In the genomic region with DNA sequence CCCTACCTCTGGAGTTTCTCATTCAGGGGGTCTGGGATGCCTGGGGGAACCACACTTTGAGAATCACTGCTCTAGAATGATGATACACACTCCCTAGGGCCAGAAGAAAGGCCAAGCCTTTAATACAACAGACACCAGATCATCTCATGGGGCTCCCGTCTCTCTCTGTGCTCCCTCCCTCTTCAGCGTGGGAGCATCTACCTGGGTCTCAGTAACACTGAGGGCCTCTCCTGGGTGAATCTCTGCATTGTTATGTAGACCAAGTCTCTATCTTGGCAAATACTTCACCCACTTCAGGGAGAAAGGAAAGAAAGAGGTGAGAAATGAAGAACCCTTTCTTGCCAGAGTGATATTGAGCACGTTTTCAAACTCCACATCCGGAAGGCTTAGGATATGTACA, we compare ENCODE assay signal across 16 cellular contexts.
DNase-seq lines count a peak whose midpoint lies in the region; ATAC-seq and TF ChIP-seq lines count a peak whose summit lies in the region.
"Had no signal": no experiment of that assay in that cellular context is flagged by ENCODE, and none has a peak within 500 bp of the region (broad histone marks: within the 10 kb centered on the region; RNA-seq: fewer than 3 reads in every experiment).

No MANE protein-coding gene starts in this region.

- DNase-seq in GM23338 (ENCODE audit: low spot score), result peak; percentile 54
- no peak for DNase-seq in WTC11 (ENCODE audit: low spot score)
- peak; percentile 29 for DNase-seq in iPS DF 6.9 (ENCODE audit: low read depth, low spot score)
- DNase-seq in islet precursor cell, result peak; percentile 10
- DNase-seq in T-helper 1 cell, result no peak
- DNase-seq: 8988T; ACHN; CD4-positive, CD25-positive, alpha-beta regulatory T cell; DMS 273 treated with DMSO at 0.1 percent for 48 hours; HCEC 1CT; HFFc6 had no signal

- H3K4me1 Mint-ChIP-seq in GM23338 (peaks cover 44% of the 10 kb centered on the region), WTC11 (peaks cover 41% of the 10 kb centered on the region)
- H3K4me1 Mint-ChIP-seq: CD4-positive, CD25-positive, alpha-beta regulatory T cell had no signal

- H3K4me1 ChIP-seq in GM23338 (ENCODE audit: insufficient read depth), result peaks cover 32% of the 10 kb centered on the region
- H3K4me1 ChIP-seq in iPS DF 6.9 (ENCODE audit: control insufficient read depth, insufficient read depth, low read length), result peaks cover 3% of the 10 kb centered on the region; the same call in 1 of the 2 replicates

- ATAC-seq in GM23338 (peak; percentile 95), WTC11 (peak; percentile 81), HG03460 (IDR thresholded peaks at IDR 0.05; ENCODE audit: unreplicated experiment) (no peak), GM19324 (IDR thresholded peaks at IDR 0.05; ENCODE audit: low FRiP score, unreplicated experiment) (no peak), GM21737 (IDR thresholded peaks at IDR 0.05; ENCODE audit: unreplicated experiment) (no peak)

- H3K27ac Mint-ChIP-seq in GM23338 (no peak overlapping the region), WTC11 (peak overlapping the region; percentile 31; the same call in 1 of the 2 replicates)
- H3K27ac Mint-ChIP-seq: CD4-positive, CD25-positive, alpha-beta regulatory T cell; HFFc6 had no signal

- H3K27ac ChIP-seq in GM23338 (ENCODE audit: low read depth) (no peak overlapping the region), iPS DF 6.9 (ENCODE audit: low read length) (no peak overlapping the region)
- H3K27ac ChIP-seq: GM23248 had no signal

- H3K36me3 Mint-ChIP-seq in GM23338 (ENCODE audit: low read depth) (peaks cover 7% of the 10 kb centered on the region), WTC11 (peaks cover 7% of the 10 kb centered on the region)
- H3K36me3 Mint-ChIP-seq: CD4-positive, CD25-positive, alpha-beta regulatory T cell had no signal

- peaks cover 16% of the 10 kb centered on the region for H3K27me3 Mint-ChIP-seq in GM23338 (ENCODE audit: insufficient read depth, low read depth, poor library complexity)
- peaks cover 3% of the 10 kb centered on the region; the same call in 1 of the 2 replicates for H3K27me3 Mint-ChIP-seq in WTC11 (ENCODE audit: low read depth)

- H3K4me3 ChIP-seq in GM23338, result no peak overlapping the region
- H3K4me3 ChIP-seq in iPS DF 6.9 (ENCODE audit: low read length), result no peak overlapping the region
- H3K4me3 ChIP-seq: BLaER1 treated with 17β-estradiol and CSF1 and Interleukin-3, amounts not matched to agents 10 nM and 100 nM; GM23248 had no signal

- peak overlapping the region; percentile 13; the same call in 1 of the 3 replicates for H3K4me3 Mint-ChIP-seq in GM23338
- peak overlapping the region; percentile 5; the same call in 1 of the 2 replicates for H3K4me3 Mint-ChIP-seq in WTC11
- H3K4me3 Mint-ChIP-seq: CD4-positive, CD25-positive, alpha-beta regulatory T cell; HFFc6 had no signal

- no peaks in the 10 kb centered on the region for H4K20me1 ChIP-seq in GM23338 (replicated peaks; ENCODE audit: insufficient read depth)
- H4K20me1 ChIP-seq: BLaER1 treated with 17β-estradiol and CSF1 and Interleukin-3, amounts not matched to agents 10 nM and 100 nM had no signal

- H3F3A ChIP-seq in GM23338 (replicated peaks; ENCODE audit: low read depth), result no peaks in the 10 kb centered on the region; the same call in 1 of the 2 replicates

- peak overlapping the region; percentile 59 for H3K4me2 ChIP-seq in GM23338

- CTCF ChIA-PET in WTC11 (lab: Charles Lee), result interaction anchor here (2.7 kb wide), 1 partner anchor 18 kb away, joined by 13 read pairs; no protein-coding TSS in a partner anchor

- H3K79me2 ChIP-seq in GM23338 (replicated peaks; ENCODE audit: insufficient read depth), result no peaks in the 10 kb centered on the region

- POLR2A ChIA-PET in WTC11 (lab: Charles Lee), result no interaction called here

- H3K27me3 ChIP-seq in GM23338 (ENCODE audit: insufficient read depth), result 0 out of 2 replicates have a peak, but pooled peaks cover 5% of the 10 kb centered on the region
- H3K27me3 ChIP-seq in iPS DF 6.9 (ENCODE audit: control insufficient read depth, insufficient read depth, low read length), result no peaks in the 10 kb centered on the region
- H3K27me3 ChIP-seq: BLaER1 treated with 17β-estradiol and CSF1 and Interleukin-3, amounts not matched to agents 10 nM and 100 nM had no signal

- H3K36me3 ChIP-seq in GM23338 (ENCODE audit: insufficient read depth), result 0 out of 2 replicates have a peak, but pooled peaks cover 4% of the 10 kb centered on the region
- no peaks in the 10 kb centered on the region for H3K36me3 ChIP-seq in iPS DF 6.9 (ENCODE audit: control insufficient read depth, insufficient read depth, low read length)
- H3K36me3 ChIP-seq: BLaER1 treated with 17β-estradiol and CSF1 and Interleukin-3, amounts not matched to agents 10 nM and 100 nM had no signal

- peaks cover 6% of the 10 kb centered on the region; the same call in 1 of the 2 replicates for H3K9me2 ChIP-seq in GM23338 (ENCODE audit: insufficient read depth)

- peaks cover 2% of the 10 kb centered on the region; the same call in 1 of the 2 replicates for H3K9me3 ChIP-seq in iPS DF 6.9 (ENCODE audit: control insufficient read depth, insufficient read depth, low read length)

- TF ChIP-seq CTCF in GM23338 (conservative IDR thresholded peaks at IDR 0.05; ENCODE audit: low read depth in 2 of 2) (no peak), WTC11 (IDR thresholded peaks at IDR 0.05) (no peak)

- H3K9me3 Mint-ChIP-seq in GM23338 (peaks cover 7% of the 10 kb centered on the region), WTC11 (peaks cover 16% of the 10 kb centered on the region)
- H3K9me3 Mint-ChIP-seq: HFFc6 had no signal

- H2AFZ ChIP-seq in GM23338, result peak overlapping the region; percentile 14; the same call in 1 of the 2 replicates
- H2AFZ ChIP-seq: GM23248 had no signal

- no CpG with 5 or more reads among the region's 4 CpGs for WGBS in iPS DF 6.9 (ENCODE audit: insufficient coverage, insufficient read length)

TF ChIP-seq in GM23338, 12 proteins besides CTCF, POLR2A, EP300 and RAD21 (continues in another document):
- no peak for TF ChIP-seq EZH2 (IDR thresholded peaks at IDR 0.05; ENCODE audit: low read depth, unreplicated experiment)
- no peak for TF ChIP-seq ETS1 (IDR thresholded peaks at IDR 0.05)
- TF ChIP-seq CREB1 (CRISPR knock-in tag; IDR thresholded peaks at IDR 0.05; ENCODE audit: low read depth), result no peak

TF ChIP-seq in WTC11, 78 proteins besides CTCF, POLR2A, EP300 and RAD21:
- TF ChIP-seq CBFB (CRISPR knock-in tag; IDR thresholded peaks at IDR 0.05; ENCODE audit: low read depth) (no peak), TP53 (CRISPR knock-in tag; IDR thresholded peaks at IDR 0.05) (no peak), FOXJ3 (CRISPR knock-in tag; IDR thresholded peaks at IDR 0.05; ENCODE audit: borderline replicate concordance) (no peak), NR2C2 (CRISPR knock-in tag; IDR thresholded peaks at IDR 0.05) (no peak), ZBTB21 (CRISPR knock-in tag; IDR thresholded peaks at IDR 0.05; ENCODE audit: borderline replicate concordance) (no peak)
- TF ChIP-seq, protein P1, sequence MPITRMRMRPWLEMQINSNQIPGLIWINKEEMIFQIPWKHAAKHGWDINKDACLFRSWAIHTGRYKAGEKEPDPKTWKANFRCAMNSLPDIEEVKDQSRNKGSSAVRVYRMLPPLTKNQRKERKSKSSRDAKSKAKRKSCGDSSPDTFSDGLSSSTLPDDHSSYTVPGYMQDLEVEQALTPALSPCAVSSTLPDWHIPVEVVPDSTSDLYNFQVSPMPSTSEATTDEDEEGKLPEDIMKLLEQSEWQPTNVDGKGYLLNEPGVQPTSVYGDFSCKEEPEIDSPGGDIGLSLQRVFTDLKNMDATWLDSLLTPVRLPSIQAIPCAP (CRISPR knock-in tag; IDR thresholded peaks at IDR 0.05), result no peak

Comparison
In these comparisons a context has a peak if more than half of its experiments do, and no peak if none do; other contexts are left out.
1. ATAC-seq: peak in GM23338 (single experiment) and WTC11 (single experiment); none in HG03460 (single experiment), GM19324 (single experiment) and GM21737 (single experiment).
2. DNase-seq: peak in GM23338 (single experiment), iPS DF 6.9 (single experiment) and islet precursor cell (single experiment); none in WTC11 (single experiment) and T-helper 1 cell (0 of 5).